In genomic region chr19:10864538-10864899, GRCh38 we compare ENCODE assay signal across 8 cellular contexts. TPM values are rescaled to one million over a fixed set of nuclear protein-coding genes. Genes with fewer than 3 reads are reported as not detected.
DNase-seq lines count a peak whose midpoint lies in the region; ATAC-seq and TF ChIP-seq lines count a peak whose summit lies in the region.

No MANE protein-coding gene starts in this region.

- H3K4me3 Mint-ChIP-seq in activated B cell treated with CpG ODN at 0.5 μM for 24 hours: peak overlapping the region; percentile 21

- no peaks in the 10 kb centered on the region for H3K36me3 Mint-ChIP-seq in activated B cell treated with CpG ODN at 0.5 μM for 24 hours (ENCODE audit: low read depth)

- peak overlapping the region; percentile 8 for H3K27ac Mint-ChIP-seq in activated B cell treated with CpG ODN at 0.5 μM for 24 hours

- no peaks in the 10 kb centered on the region for H3K27me3 Mint-ChIP-seq in activated B cell treated with CpG ODN at 0.5 μM for 24 hours

- POLR2A ChIA-PET in activated B cell treated with CpG ODN at 0.5 μM for 24 hours (lab: Charles Lee): interaction anchor here (0.7 to 5.0 kb wide), 7 partner anchors 8 to 220 kb away, joined by 3 to 30 read pairs (median 4); partner anchors contain the start of genes DNM2 and TMED1

- intact Hi-C loops in activated B cell treated with CpG ODN at 0.5 μM for 24 hours (cut with micrococcal nuclease): loop anchor here (1.0 kb wide), 2 partner anchors 28 to 147 kb away; partner anchors contain the start of gene TMED1

- TF ChIP-seq CTCF in AG10803 (conservative IDR thresholded peaks at IDR 0.05; ENCODE audit: low read length): peak; percentile 94
- peak; percentile 27 for TF ChIP-seq CTCF in activated B cell treated with CpG ODN at 0.5 μM for 24 hours (IDR thresholded peaks at IDR 0.05)
- peak; percentile 88 for TF ChIP-seq CTCF in cardiac fibroblast (IDR thresholded peaks at IDR 0.05; ENCODE audit: low read depth, low read length)

- no peaks in the 10 kb centered on the region for H3K9me3 Mint-ChIP-seq in activated B cell treated with CpG ODN at 0.5 μM for 24 hours

- DNase-seq in AG10803 (ENCODE audit: low read depth): peak; percentile 72
- DNase-seq in H4 (ENCODE audit: low spot score): peak; percentile 62
- DNase-seq in NCI-H2227 (lab: John Stamatoyannopoulos, UW; ENCODE audit: unreplicated experiment): peak; percentile 71
- peak; percentile 68 for DNase-seq in activated B cell treated with CpG ODN at 0.5 μM for 24 hours
- peak; percentile 79 to 83 for DNase-seq in cardiac fibroblast (ENCODE audit: low read depth in 2 of 2)
- peak; percentile 77 for DNase-seq in kidney tubule cell (ENCODE audit: low spot score)
- peak; percentile 76 to 77 for DNase-seq in stimulated activated CD4-positive, alpha-beta T cell treated with anti-CD3 and anti-CD28 coated beads, Interleukin-1b, Interleukin-23, amount 100 ng/mL, for 4 hours (ENCODE audit: low read depth in 2 of 2)

- CTCF ChIA-PET in activated B cell treated with CpG ODN at 0.5 μM for 24 hours (lab: Charles Lee): interaction anchor here (0.5 to 3.4 kb wide), 25 partner anchors 8 to 557 kb away, joined by 3 to 53 read pairs (median 4); partner anchors contain the start of genes C19orf38, DNM2, QTRT1 and TMED1

- H3K4me3 ChIP-seq in AG10803 (ENCODE audit: low read length) (no peak overlapping the region), cardiac fibroblast (replicated peaks in 1 of 2; ENCODE audit: low read depth in 2 of 2, low read length in 2 of 2) (no peak overlapping the region)

- peaks cover 28% of the 10 kb centered on the region for H3K4me1 Mint-ChIP-seq in activated B cell treated with CpG ODN at 0.5 μM for 24 hours

- ATAC-seq in activated B cell treated with CpG ODN at 0.5 μM for 24 hours (ENCODE audit: low read depth): peak; percentile 68
- no peak for ATAC-seq in HG03460 (IDR thresholded peaks at IDR 0.05; ENCODE audit: unreplicated experiment)

RNA-seq across cellular contexts. Expression of gene CARM1, which starts 6.8 kb away (rescaled TPM):
- 21.0 and 21.2 TPM in 2 replicates for total RNA-seq in H4 (2014; rRNA removed; shearing (Covaris generic))
- 32.3 and 39.1 TPM in 2 replicates for total RNA-seq in activated B cell treated with CpG ODN at 0.5 μM for 24 hours

RNA-seq across cellular contexts. Expression of gene C19orf38, which starts 16.3 kb away (rescaled TPM):
- total RNA-seq in H4 (2014; rRNA removed; shearing (Covaris generic)): not detected in 2 replicates
- 0.62 and 1.0 TPM in 2 replicates for total RNA-seq in activated B cell treated with CpG ODN at 0.5 μM for 24 hours

RNA-seq across cellular contexts. Expression of gene TMED1, which starts 28.5 kb away (rescaled TPM):
- 66.2 and 100 TPM in 2 replicates for total RNA-seq in H4 (2014; rRNA removed; shearing (Covaris generic))
- 11.9 and 15.7 TPM in 2 replicates for total RNA-seq in activated B cell treated with CpG ODN at 0.5 μM for 24 hours

Comparison
In these comparisons a context has a peak if more than half of its experiments do, and no peak if none do; other contexts are left out.
1. CTCF ChIP-seq: peak in every context shown above with its lines; median percentile 94 in AG10803; 88 in cardiac fibroblast; 27 in activated B cell treated with CpG ODN at 0.5 μM for 24 hours.